ENCODE assay signal across 8 cellular contexts in the genomic region with DNA sequence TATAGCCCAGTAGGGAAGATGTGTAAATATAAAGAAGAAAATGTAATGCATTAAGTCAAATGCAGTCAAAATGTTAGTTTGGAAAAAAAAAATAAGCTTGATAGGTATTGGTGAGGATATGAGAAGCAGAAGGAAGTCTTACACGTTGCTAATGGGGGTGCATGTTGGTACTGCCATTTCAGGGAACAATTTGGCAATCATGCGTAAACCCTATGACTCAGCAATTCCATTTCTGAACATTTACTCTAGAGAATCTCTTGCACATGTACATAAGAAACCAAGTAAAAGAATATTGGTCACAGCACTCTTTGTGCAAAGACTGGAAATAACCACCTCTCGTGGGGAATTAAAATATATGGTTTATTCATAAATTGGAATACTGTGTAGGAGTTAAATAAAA. TPM values are rescaled to one million over a fixed set of nuclear protein-coding genes. Genes with fewer than 3 reads are reported as not detected.
DNase-seq lines count a peak whose midpoint lies in the region; ATAC-seq, FAIRE-seq and TF ChIP-seq lines count a peak whose summit lies in the region.

No MANE protein-coding gene starts in this region.

- H3K36me3 Mint-ChIP-seq in activated naive CD8-positive, alpha-beta T cell: no peaks in the 10 kb centered on the region
- no peaks in the 10 kb centered on the region for H3K36me3 Mint-ChIP-seq in naive thymus-derived CD8-positive, alpha-beta T cell

- no peaks in the 10 kb centered on the region for H3K9me3 Mint-ChIP-seq in activated naive CD8-positive, alpha-beta T cell (ENCODE audit: low read depth)
- no peaks in the 10 kb centered on the region for H3K9me3 Mint-ChIP-seq in naive thymus-derived CD8-positive, alpha-beta T cell

- DNase-seq in heart left ventricle (no peak), cardiac septum (ENCODE audit: low spot score) (no peak), HS-5 (ENCODE audit: low read depth) (peak; percentile 86), HepG2 (ENCODE audit: low spot score) (no peak), NCI-H2196 (lab: John Stamatoyannopoulos, UW; ENCODE audit: unreplicated experiment) (no peak)
- no peak for DNase-seq in naive thymus-derived CD8-positive, alpha-beta T cell

- peaks cover 37% of the 10 kb centered on the region for H3K4me1 Mint-ChIP-seq in activated naive CD8-positive, alpha-beta T cell (ENCODE audit: low read depth)
- peaks cover 0 to 5% (median under 1%) of the 10 kb centered on the region in 4 donors for H3K4me1 Mint-ChIP-seq in naive thymus-derived CD8-positive, alpha-beta T cell

- no peak for FAIRE-seq in HepG2 (lab: Jason Lieb, UNC)

- peaks cover 0 to 58% (median 2%) of the 10 kb centered on the region in 12 donors for H3K4me1 ChIP-seq in heart left ventricle
- H3K4me1 ChIP-seq in HepG2 (ENCODE audit: insufficient read depth, low read length): peaks cover 8% of the 10 kb centered on the region; the same call in 1 of the 2 replicates

- in situ Hi-C loops in HepG2 (cut with HindIII; ENCODE audit: extremely low pct_ligation_motif_present, low pct_unique_long_range_greater_than_20kb): no loop called here

- H3K9me3 ChIP-seq in heart left ventricle (no peaks in the 10 kb centered on the region), HepG2 (ENCODE audit: low read length) (no peaks in the 10 kb centered on the region)

- H3K4me2 ChIP-seq in HepG2 (ENCODE audit: low read depth, low read length): no peak overlapping the region

- no peak overlapping the region for H3K9ac ChIP-seq in HepG2 (ENCODE audit: insufficient read depth, low read depth, low read length)

- BruUV-seq in HepG2 (replicated peaks; lab: Mats Ljungman, UMichigan): no TSS peak

- TF ChIP-seq EP300 in HepG2 (IDR thresholded peaks at IDR 0.05; ENCODE audit: low read depth in 2 of 2, low read length in 2 of 2) (no peak), HepG2 (CRISPR knock-in tag; IDR thresholded peaks at IDR 0.05; ENCODE audit: borderline replicate concordance) (no peak)

- H3K27me3 Mint-ChIP-seq in activated naive CD8-positive, alpha-beta T cell: no peaks in the 10 kb centered on the region
- peaks cover 0 to 6% (median 0%) of the 10 kb centered on the region in 5 donors for H3K27me3 Mint-ChIP-seq in naive thymus-derived CD8-positive, alpha-beta T cell

- WGBS in heart left ventricle, 4 donors: 63 to 69% (median 64%) methylated on average over 3 of the region's 3 CpGs
- WGBS in HepG2 (ENCODE audit: low lambda C conversion rate): 48% methylated on average over 3 of the region's 3 CpGs

- no peak for TF ChIP-seq RAD21 in HepG2 (CRISPR knock-in tag; IDR thresholded peaks at IDR 0.05)

- H3K27me3 ChIP-seq in heart left ventricle (no peaks in the 10 kb centered on the region), HepG2 (ENCODE audit: control insufficient read depth in 1 of 2, insufficient read depth in 2 of 2, low read length in 2 of 2) (peaks cover 0 to 18% of the 10 kb centered on the region in 2 experiments; a peak in 4 of 5 replicates)

- peak in 3 of 4 donors; percentile 55 to 64 (median 61) for ATAC-seq in heart left ventricle
- ATAC-seq in HepG2: no peak
- no peak for ATAC-seq in HG03097 (IDR thresholded peaks at IDR 0.05; ENCODE audit: low FRiP score, unreplicated experiment)
- ATAC-seq in naive thymus-derived CD8-positive, alpha-beta T cell: no peak

- CTCF ChIA-PET in HepG2 (lab: Yijun Ruan, JAX; ENCODE audit: low intra/inter-chr PET ratio, low total read pairs): no interaction called here

- H4K20me1 ChIP-seq in HepG2 (ENCODE audit: insufficient read depth, low read length): no peaks in the 10 kb centered on the region

- H3K27ac ChIP-seq in heart left ventricle (peak overlapping the region in 2 of 12 donors; percentile 10 to 34), HepG2 (ENCODE audit: extremely low read length, insufficient read depth, low read length) (no peak overlapping the region)

- no peaks in the 10 kb centered on the region for H3K79me2 ChIP-seq in HepG2 (ENCODE audit: insufficient read depth, low read length)

- peak overlapping the region; percentile 87 for H3K27ac Mint-ChIP-seq in activated naive CD8-positive, alpha-beta T cell
- H3K27ac Mint-ChIP-seq in naive thymus-derived CD8-positive, alpha-beta T cell: no peak overlapping the region

- H2AFZ ChIP-seq in HepG2 (ENCODE audit: low read length): no peak overlapping the region

- POLR2A ChIA-PET in HepG2 (lab: Yijun Ruan, JAX): no interaction called here
- POLR2A ChIA-PET in naive thymus-derived CD8-positive, alpha-beta T cell (lab: Charles Lee): no interaction called here

- TF ChIP-seq CTCF in heart left ventricle (IDR thresholded peaks at IDR 0.05): no peak
- no peak for TF ChIP-seq CTCF in HepG2 (CRISPR knock-in tag; IDR thresholded peaks at IDR 0.05)

- intact Hi-C loops in heart left ventricle (cut with DNase I) (no loop called here), cardiac septum (cut with DNase I) (no loop called here), HepG2 (cut with micrococcal nuclease; ENCODE audit: unreplicated experiment) (no loop called here)

- peak overlapping the region; percentile 36 for H3K4me3 Mint-ChIP-seq in activated naive CD8-positive, alpha-beta T cell
- no peak overlapping the region for H3K4me3 Mint-ChIP-seq in naive thymus-derived CD8-positive, alpha-beta T cell

- H3K36me3 ChIP-seq in heart left ventricle (no peaks in the 10 kb centered on the region), HepG2 (replicated peaks in 1 of 2; ENCODE audit: control insufficient read depth in 1 of 2, insufficient read depth in 2 of 2, low read length in 2 of 2) (no peaks in the 10 kb centered on the region)

- H3K4me3 ChIP-seq in heart left ventricle (no peak overlapping the region), HepG2 (replicated peaks in 1 of 3; ENCODE audit: insufficient read depth in 1 of 3, low read depth in 2 of 3, low read length in 3 of 3) (no peak overlapping the region)

- no peak for TF ChIP-seq POLR2A in heart left ventricle (IDR thresholded peaks at IDR 0.05)
- TF ChIP-seq POLR2A in HepG2 (IDR thresholded peaks at IDR 0.05; ENCODE audit: insufficient read depth in 1 of 2, low read depth in 2 of 2, low read length in 2 of 2): no peak

TF ChIP-seq in HepG2, 621 proteins besides CTCF, POLR2A, EP300 and RAD21 (continues in another document):
- no peak for TF ChIP-seq FOXC1 (CRISPR knock-in tag; IDR thresholded peaks at IDR 0.05; ENCODE audit: borderline replicate concordance)
- no peak for TF ChIP-seq NR2F2 (IDR thresholded peaks at IDR 0.05; ENCODE audit: borderline replicate concordance, low read depth)
- no peak for TF ChIP-seq CHD2 (IDR thresholded peaks at IDR 0.05; ENCODE audit: low read depth, low read length)
- no peak for TF ChIP-seq ZBTB3 (CRISPR knock-in tag; IDR thresholded peaks at IDR 0.05; ENCODE audit: borderline replicate concordance, low read depth)
- no peak for TF ChIP-seq ZMYM2 (CRISPR knock-in tag; IDR thresholded peaks at IDR 0.05)
- no peak for TF ChIP-seq KDM6A (CRISPR knock-in tag; IDR thresholded peaks at IDR 0.05; ENCODE audit: low read depth)
- TF ChIP-seq GTF2F1 (IDR thresholded peaks at IDR 0.05; ENCODE audit: low read length): no peak
- no peak for TF ChIP-seq RARA (CRISPR knock-in tag; IDR thresholded peaks at IDR 0.05)
- TF ChIP-seq ZNF670 (CRISPR knock-in tag; IDR thresholded peaks at IDR 0.05; ENCODE audit: borderline replicate concordance): no peak
- no peak for TF ChIP-seq LCORL (IDR thresholded peaks at IDR 0.05)
- no peak for TF ChIP-seq LCORL (CRISPR knock-in tag; IDR thresholded peaks at IDR 0.05)
- TF ChIP-seq MAFK (conservative IDR thresholded peaks at IDR 0.05 in 1 of 2, IDR thresholded peaks at IDR 0.05 in 1 of 2; ENCODE audit: low read length in 2 of 2): peak; percentile 36 to 75; a peak in 3 of 4 replicates
- peak; percentile 71 for TF ChIP-seq MAFF (IDR thresholded peaks at IDR 0.05; ENCODE audit: low read depth, low read length)
- no peak for TF ChIP-seq GATAD2A (CRISPR knock-in tag; IDR thresholded peaks at IDR 0.05)
- TF ChIP-seq ZNF747 (CRISPR knock-in tag; IDR thresholded peaks at IDR 0.05; ENCODE audit: borderline replicate concordance): no peak
- no peak for TF ChIP-seq HNF4G (IDR thresholded peaks at IDR 0.05; ENCODE audit: borderline replicate concordance, low read depth, low read length)
- no peak for TF ChIP-seq HNF4G (CRISPR knock-in tag; IDR thresholded peaks at IDR 0.05; ENCODE audit: borderline replicate concordance, low read depth)

RNA-seq across cellular contexts. Expression of gene TIMP4, which starts 35.5 kb away (rescaled TPM):
- total RNA-seq in heart left ventricle (10 to 100 TPM in 6 of 9 donors, 1 to 10 TPM in 3; 3.0 to 57.9 (median 18.6) TPM), cardiac septum (4.3 TPM), HepG2 (2016; rRNA removed; fragmentation: Illumina TruSeq; extraction: Trizol) (0.07 TPM in 1 of 2 replicates, not detected in the other)
- polyA plus RNA-seq in heart left ventricle (10 to 100 TPM in 1 of 2 donors, 1 to 10 TPM in 1; 8.0 to 40.5 TPM), HepG2 (2011; rRNA removed) (0.05 TPM in 1 of 2 replicates, not detected in the other)
- total RNA-seq in HepG2 (2016; cell fraction: cytosol; rRNA removed; fragmentation: Illumina TruSeq; extraction: Trizol; ENCODE audit: low read depth): 0.26 TPM in 1 of 2 replicates, not detected in the other
- not detected in 2 replicates for total RNA-seq in HepG2 (2016; cell fraction: insoluble cytoplasmic fraction; rRNA removed; fragmentation: Illumina TruSeq; extraction: Trizol)
- 0.09 and 0.17 TPM in 2 replicates for total RNA-seq in HepG2 (2016; cell fraction: membrane; rRNA removed; fragmentation: Illumina TruSeq; extraction: Trizol)
- total RNA-seq in HepG2 (2016; cell fraction: nucleus; rRNA removed; fragmentation: Illumina TruSeq; extraction: Trizol): not detected in 2 replicates
- 0.08 TPM in 1 of 2 replicates, not detected in the other for polyA plus RNA-seq in HepG2 (2011; cell fraction: cytosol; rRNA removed)
- polyA plus RNA-seq in HepG2 (2011; cell fraction: nucleus; rRNA removed): not detected in 2 replicates
- 0.19 TPM in 1 of 2 replicates, not detected in the other for polyA plus RNA-seq in HepG2 (2012)
- polyA plus RNA-seq in HepG2 (2016; cell fraction: cytosol; fragmentation: Illumina TruSeq; extraction: Trizol; ENCODE audit: low read depth): 0.08 and 0.23 TPM in 2 replicates
- polyA plus RNA-seq in HepG2 (2016; cell fraction: insoluble cytoplasmic fraction; fragmentation: Illumina TruSeq; extraction: Trizol; ENCODE audit: low read depth): not detected in 2 replicates
- polyA plus RNA-seq in HepG2 (2016; cell fraction: membrane; fragmentation: Illumina TruSeq; extraction: Trizol; ENCODE audit: low read depth): 0.15 and 0.19 TPM in 2 replicates
- polyA plus RNA-seq in HepG2 (2016; cell fraction: nucleus; fragmentation: Illumina TruSeq; extraction: Trizol; ENCODE audit: insufficient read depth, low read depth): 0.29 TPM in 1 of 2 replicates, not detected in the other
- 8.5 TPM in 1 of 2 replicates, not detected in the other for polyA minus RNA-seq in HepG2 (2011; rRNA and poly(A)+ RNA removed; ENCODE audit: low replicate concordance)
- not detected in 2 replicates for polyA minus RNA-seq in HepG2 (2011; cell fraction: cytosol; rRNA and poly(A)+ RNA removed)
- polyA minus RNA-seq in HepG2 (2011; cell fraction: nucleus; rRNA and poly(A)+ RNA removed): not detected in 2 replicates
- not detected for total RNA-seq in naive thymus-derived CD8-positive, alpha-beta T cell
- not detected for polyA plus RNA-seq in naive thymus-derived CD8-positive, alpha-beta T cell

Comparison
In these comparisons a context has a peak if more than half of its experiments do, and no peak if none do; other contexts are left out.
1. ATAC-seq: peak in heart left ventricle (3 of 4); none in HepG2 (single experiment), HG03097 (single experiment) and naive thymus-derived CD8-positive, alpha-beta T cell (0 of 2).